In the genomic region with DNA sequence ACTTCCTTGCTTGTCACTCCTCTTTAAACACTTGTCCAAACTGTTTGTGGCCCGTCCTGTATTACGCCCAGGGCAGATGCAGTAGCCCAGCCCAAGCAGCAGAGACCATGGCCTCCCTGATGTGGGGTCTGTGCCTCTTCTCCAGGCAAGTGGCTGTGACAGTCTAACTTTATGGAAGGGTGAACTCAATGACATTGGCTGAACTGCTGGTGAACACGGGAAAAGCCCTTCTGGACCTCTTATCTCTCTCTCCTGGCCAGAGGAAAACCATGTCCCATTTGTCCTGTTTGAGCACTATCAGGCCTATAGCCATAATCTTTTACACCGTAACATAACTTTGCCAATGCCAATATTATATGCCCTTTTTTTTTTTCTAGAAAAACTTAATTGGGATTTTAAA, we compare ENCODE assay signal across 12 cellular contexts.
DNase-seq lines count a peak whose midpoint lies in the region; ATAC-seq, FAIRE-seq and TF ChIP-seq lines count a peak whose summit lies in the region.
"Had no signal": no experiment of that assay in that cellular context is flagged by ENCODE, and none has a peak within 500 bp of the region (broad histone marks: within the 10 kb centered on the region; RNA-seq: fewer than 3 reads in every experiment).

No MANE protein-coding gene starts in this region.

- in situ Hi-C loops in K562 (cut with MboI): no loop called here

- H3K27me3 Mint-ChIP-seq in T-helper 1 cell treated with Interleukin-12 subunit alpha and Interleukin-12 subunit beta and Interleukin-4 antibody, amounts not matched to agents 30 μg/mL and 1 μg/mL, for 36 hours (ENCODE audit: low read depth): no peaks in the 10 kb centered on the region
- no peaks in the 10 kb centered on the region for H3K27me3 Mint-ChIP-seq in neural crest cell (ENCODE audit: low read depth)

- no peak for TF ChIP-seq EP300 in K562 (IDR thresholded peaks at IDR 0.05; ENCODE audit: low read length)

- 47% methylated on average over 4 of the region's 4 CpGs for WGBS in K562 (ENCODE audit: insufficient coverage, low coverage, missing lambda C conversion rate)

- BruUV-seq in K562 (replicated peaks; lab: Mats Ljungman, UMichigan): no TSS peak

- FAIRE-seq in K562 (lab: Jason Lieb, UNC): no peak

- no peaks in the 10 kb centered on the region for H3F3A ChIP-seq in Loucy (ENCODE audit: low read depth)

- H3K36me3 ChIP-seq in Loucy (ENCODE audit: insufficient read depth, low read length): peaks cover 12% of the 10 kb centered on the region; the same call in 1 of the 2 replicates
- H3K36me3 ChIP-seq in K562 (ENCODE audit: control insufficient read depth, insufficient read depth, low read length): no peaks in the 10 kb centered on the region
- H3K36me3 ChIP-seq: tibial nerve had no signal

- H3K4me3 Mint-ChIP-seq in T-helper 1 cell treated with Interleukin-12 subunit alpha and Interleukin-12 subunit beta and Interleukin-4 antibody, amounts not matched to agents 30 μg/mL and 1 μg/mL, for 36 hours: peak overlapping the region; percentile 50
- no peak overlapping the region for H3K4me3 Mint-ChIP-seq in neural crest cell

- peak overlapping the region; percentile 91 for H3K4me2 ChIP-seq in Loucy (ENCODE audit: low read depth, low read length, poor library complexity, severe bottlenecking)
- H3K4me2 ChIP-seq in K562 (ENCODE audit: insufficient read depth, low read length): no peak overlapping the region; the same call in 1 of the 2 replicates

- H3K9me3 ChIP-seq in Loucy (ENCODE audit: insufficient read depth, low read depth, low read length) (no peaks in the 10 kb centered on the region), K562 (replicated peaks; ENCODE audit: control insufficient read depth, insufficient read depth, low read depth, low read length) (no peaks in the 10 kb centered on the region)
- H3K9me3 ChIP-seq: tibial nerve had no signal

- H3K9ac ChIP-seq in Loucy (ENCODE audit: low read depth, low read length, poor library complexity, severe bottlenecking) (no peak overlapping the region), K562 (ENCODE audit: insufficient read depth in 1 of 2, low read depth in 2 of 2, low read length in 2 of 2) (0 out of 4 replicates have a peak overlapping the region, but pooled peaks of 1 of the 2 experiments have one; percentile 19)

- CTCF ChIA-PET in K562 (lab: Yijun Ruan, JAX; ENCODE audit: low intra/inter-chr PET ratio): no interaction called here

- no peak overlapping the region for H3K4me3 ChIP-seq in Loucy (ENCODE audit: low read length, poor library complexity, severe bottlenecking)
- H3K4me3 ChIP-seq in K562: no peak overlapping the region
- H3K4me3 ChIP-seq: tibial nerve had no signal

- H3K27me3 ChIP-seq in Loucy (ENCODE audit: insufficient read depth, low read length, poor library complexity, severe bottlenecking) (no peaks in the 10 kb centered on the region), K562 (ENCODE audit: control insufficient read depth in 2 of 2, insufficient read depth in 2 of 2, low read length in 2 of 2) (no peaks in the 10 kb centered on the region; a peak in 1 of 5 replicates)
- H3K27me3 ChIP-seq: tibial nerve had no signal

- intact Hi-C loops in K562 (cut with micrococcal nuclease): no loop called here

- H3K27ac ChIP-seq in K562 (ENCODE audit: extremely low read depth, low read depth, low read length): no peak overlapping the region
- H3K27ac ChIP-seq: 22Rv1 had no signal

- TF ChIP-seq CTCF in Loucy (conservative IDR thresholded peaks at IDR 0.05; ENCODE audit: low read length) (no peak), K562 (IDR thresholded peaks at IDR 0.05 in 2 of 3, conservative IDR thresholded peaks at IDR 0.05 in 1 of 3; ENCODE audit: insufficient read depth in 2 of 3, low read depth in 1 of 3, low read length in 3 of 3) (no peak), neural crest cell (conservative IDR thresholded peaks at IDR 0.05) (no peak)

- POLR2A ChIA-PET in K562 (lab: Yijun Ruan, JAX): interaction anchor here (0.6 to 1.1 kb wide), 2 partner anchors 10 to 66 kb away, joined by 4 read pairs; no protein-coding TSS in a partner anchor

- no peaks in the 10 kb centered on the region for H3K9me1 ChIP-seq in K562 (ENCODE audit: control insufficient read depth, insufficient read depth, low read length)

- no peak for DNase-seq in T-helper 1 cell
- no peak for DNase-seq in K562 (ENCODE audit: extremely low read depth in 1 of 4, low spot score in 3 of 4)
- no peak for DNase-seq in neural crest cell (ENCODE audit: low read depth, low spot score)
- no peak for DNase-seq in GM19240 (ENCODE audit: insufficient read length, low spot score)
- DNase-seq in occipital lobe (lab: John Stamatoyannopoulos, UW): no peak
- DNase-seq in NCI-H446 (lab: John Stamatoyannopoulos, UW): no peak
- DNase-seq: head of caudate nucleus, SIG-M5 had no signal

- H3K36me3 Mint-ChIP-seq in T-helper 1 cell treated with Interleukin-12 subunit alpha and Interleukin-12 subunit beta and Interleukin-4 antibody, amounts not matched to agents 30 μg/mL and 1 μg/mL, for 36 hours (ENCODE audit: low read depth): peaks cover 41% of the 10 kb centered on the region
- H3K36me3 Mint-ChIP-seq in neural crest cell (ENCODE audit: low read depth): no peaks in the 10 kb centered on the region

- H3K9me3 Mint-ChIP-seq in T-helper 1 cell treated with Interleukin-12 subunit alpha and Interleukin-12 subunit beta and Interleukin-4 antibody, amounts not matched to agents 30 μg/mL and 1 μg/mL, for 36 hours: no peaks in the 10 kb centered on the region
- no peaks in the 10 kb centered on the region for H3K9me3 Mint-ChIP-seq in neural crest cell

- TF ChIP-seq POLR2A in K562 (conservative IDR thresholded peaks at IDR 0.05): no peak

- H3K9me2 ChIP-seq in Loucy (replicated peaks; ENCODE audit: low read depth, low read length): no peaks in the 10 kb centered on the region

- H3K27ac Mint-ChIP-seq in T-helper 1 cell treated with Interleukin-12 subunit alpha and Interleukin-12 subunit beta and Interleukin-4 antibody, amounts not matched to agents 30 μg/mL and 1 μg/mL, for 36 hours: peak overlapping the region; percentile 99
- peak overlapping the region; percentile 54 for H3K27ac Mint-ChIP-seq in neural crest cell (ENCODE audit: unreplicated experiment)

- no peak for TF ChIP-seq RAD21 in K562 (CRISPR knock-in tag; conservative IDR thresholded peaks at IDR 0.05 in 1 of 2, IDR thresholded peaks at IDR 0.05 in 1 of 2)

- H3K4me1 ChIP-seq in Loucy (ENCODE audit: insufficient read depth, low read length, poor library complexity, severe bottlenecking) (peaks cover 48% of the 10 kb centered on the region), K562 (replicated peaks in 1 of 2; ENCODE audit: control insufficient read depth in 2 of 2, insufficient read depth in 2 of 2, low read length in 2 of 2) (peaks cover 6 to 34% of the 10 kb centered on the region in 2 experiments)

- H4K20me1 ChIP-seq in Loucy (ENCODE audit: insufficient read depth, low read length, poor library complexity, severe bottlenecking) (peaks cover 45% of the 10 kb centered on the region), K562 (replicated peaks; ENCODE audit: control insufficient read depth, insufficient read depth, low read length) (peaks cover 5% of the 10 kb centered on the region)

- H3K79me2 ChIP-seq in Loucy (ENCODE audit: insufficient read depth, low read length) (peaks cover 100% of the 10 kb centered on the region), K562 (ENCODE audit: control insufficient read depth, insufficient read depth, low read length) (peaks cover 30% of the 10 kb centered on the region; the same call in 2 of the 3 replicates)

- H3K4me1 Mint-ChIP-seq in T-helper 1 cell treated with Interleukin-12 subunit alpha and Interleukin-12 subunit beta and Interleukin-4 antibody, amounts not matched to agents 30 μg/mL and 1 μg/mL, for 36 hours (ENCODE audit: low read depth): peaks cover 85% of the 10 kb centered on the region
- peaks cover 55% of the 10 kb centered on the region for H3K4me1 Mint-ChIP-seq in neural crest cell

- H2AFZ ChIP-seq in Loucy (ENCODE audit: low read length) (no peak overlapping the region), K562 (ENCODE audit: low read depth, low read length) (no peak overlapping the region)

- peak; percentile 19 for ATAC-seq in K562

TF ChIP-seq in K562, 482 proteins besides CTCF, POLR2A, EP300 and RAD21:
- TF ChIP-seq ZNF263 (CRISPR knock-in tag; IDR thresholded peaks at IDR 0.05; ENCODE audit: borderline replicate concordance): peak; percentile 22; the same call in 1 of the 2 replicates
- TF ChIP-seq ZNF121 (CRISPR knock-in tag; conservative IDR thresholded peaks at IDR 0.05): no peak
- 0 out of 2 replicates have a peak, but pooled peaks have one; percentile 5 for TF ChIP-seq SPI1 (IDR thresholded peaks at IDR 0.05; ENCODE audit: borderline replicate concordance, low read depth, low read length)
